10 cellular contexts compared by ENCODE assay signal in the genomic region with DNA sequence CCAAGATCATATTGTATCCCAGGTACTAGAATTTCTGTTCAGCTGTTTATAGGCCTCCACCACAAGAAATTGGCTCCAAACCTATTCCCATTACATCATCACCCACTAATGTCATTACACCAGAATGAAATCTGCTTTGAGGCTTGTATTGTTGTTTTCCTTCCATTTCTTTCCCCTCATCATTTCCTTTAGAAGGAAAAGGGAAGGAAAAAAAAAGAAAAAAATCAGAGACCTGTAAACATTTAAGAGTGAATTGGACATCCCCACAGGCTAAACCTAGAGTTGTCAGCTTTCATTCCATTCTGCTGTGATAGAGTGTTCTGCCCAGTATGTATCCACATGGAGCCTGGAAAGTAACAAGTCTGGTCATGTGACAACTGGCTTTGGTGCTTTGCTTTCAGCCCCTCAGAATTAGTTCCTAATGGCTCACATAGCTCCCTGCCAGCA. TPM values are rescaled to one million over a fixed set of nuclear protein-coding genes. Genes with fewer than 3 reads are reported as not detected.
DNase-seq lines count a peak whose midpoint lies in the region; ATAC-seq, FAIRE-seq and TF ChIP-seq lines count a peak whose summit lies in the region.
"Had no signal": no experiment of that assay in that cellular context is flagged by ENCODE, and none has a peak within 500 bp of the region (broad histone marks: within the 10 kb centered on the region; RNA-seq: fewer than 3 reads in every experiment).

No MANE protein-coding gene starts in this region.

- no peak overlapping the region for H3K4me3 ChIP-seq in endothelial cell of umbilical vein (replicated peaks in 1 of 3; ENCODE audit: insufficient read depth in 1 of 3, low read depth in 1 of 3, low read length in 3 of 3)

- peak overlapping the region; percentile 12 for H3K9ac ChIP-seq in endothelial cell of umbilical vein (replicated peaks; ENCODE audit: extremely low read depth, insufficient read depth, low read length)

- DNase-seq in AG08395 (ENCODE audit: low spot score) (peak; percentile 31), NCI-H2029 (lab: John Stamatoyannopoulos, UW) (peak; percentile 81), endothelial cell of umbilical vein (ENCODE audit: low read depth, low spot score) (peak; percentile 84), medulla oblongata (ENCODE audit: extremely low spot score) (peak; percentile 47), left colon (no peak), NCI-H345 treated with DMSO at 0.1 percent for 48 hours (lab: John Stamatoyannopoulos, UW; ENCODE audit: unreplicated experiment) (no peak)
- DNase-seq in activated CD8-positive, alpha-beta T cell treated with anti-CD3 and anti-CD28 coated beads, Interleukin-2, amount 10 ng/mL, durations not matched to agents 7 days and 5 days: no peak
- DNase-seq: activated CD8-positive, alpha-beta memory T cell treated with anti-CD3 and anti-CD28 coated beads, Interleukin-2, amount 50 U/mL, for 48 hours; naive B cell had no signal

- H3K4me3 Mint-ChIP-seq in activated CD8-positive, alpha-beta T cell treated with anti-CD3 and anti-CD28 coated beads, Interleukin-2, amount 10 ng/mL, durations not matched to agents 7 days and 5 days: no peak overlapping the region
- H3K4me3 Mint-ChIP-seq: naive B cell had no signal

- CTCF ChIA-PET in endothelial cell of umbilical vein (lab: Charles Lee): interaction anchor here (0.9 to 1.6 kb wide), 3 partner anchors 8 to 67 kb away, joined by 3 to 5 read pairs (median 3); no protein-coding TSS in a partner anchor
- CTCF ChIA-PET in activated CD8-positive, alpha-beta T cell treated with anti-CD3 and anti-CD28 coated beads, Interleukin-2, amount 10 ng/mL, durations not matched to agents 7 days and 5 days (lab: Charles Lee): interaction anchor here (1.5 kb wide), 1 partner anchor 45 kb away, joined by 5 read pairs; a partner anchor contains a TSS

- POLR2A ChIA-PET in endothelial cell of umbilical vein (lab: Charles Lee): no interaction called here
- POLR2A ChIA-PET in activated CD8-positive, alpha-beta T cell treated with anti-CD3 and anti-CD28 coated beads, Interleukin-2, amount 10 ng/mL, durations not matched to agents 7 days and 5 days (lab: Charles Lee): no interaction called here

- peaks cover 14% of the 10 kb centered on the region for H3K4me1 Mint-ChIP-seq in activated CD8-positive, alpha-beta T cell treated with anti-CD3 and anti-CD28 coated beads, Interleukin-2, amount 10 ng/mL, durations not matched to agents 7 days and 5 days (ENCODE audit: low read depth)

- peak overlapping the region; percentile 70 for H3K27ac ChIP-seq in endothelial cell of umbilical vein (ENCODE audit: insufficient read depth, low read depth, low read length)

- peaks cover 0 to 4% of the 10 kb centered on the region in 2 experiments for H3K36me3 ChIP-seq in endothelial cell of umbilical vein (ENCODE audit: control insufficient read depth in 2 of 2, extremely low read depth in 1 of 2, insufficient read depth in 2 of 2, low read length in 2 of 2)

- no peak for TF ChIP-seq CTCF in endothelial cell of umbilical vein (IDR thresholded peaks at IDR 0.05; ENCODE audit: extremely low read depth in 1 of 2, insufficient read depth in 1 of 2, low read depth in 1 of 2, low read length in 2 of 2)

- H3K27ac Mint-ChIP-seq in activated CD8-positive, alpha-beta T cell treated with anti-CD3 and anti-CD28 coated beads, Interleukin-2, amount 10 ng/mL, durations not matched to agents 7 days and 5 days: no peak overlapping the region

- FAIRE-seq in endothelial cell of umbilical vein (lab: Jason Lieb, UNC): peak; percentile 31

- H3K9me1 ChIP-seq in endothelial cell of umbilical vein (replicated peaks; ENCODE audit: control insufficient read depth, extremely low read depth, insufficient read depth, low read length): no peaks in the 10 kb centered on the region

- H3K9me3 Mint-ChIP-seq in activated CD8-positive, alpha-beta T cell treated with anti-CD3 and anti-CD28 coated beads, Interleukin-2, amount 10 ng/mL, durations not matched to agents 7 days and 5 days (ENCODE audit: insufficient read depth): no peaks in the 10 kb centered on the region
- H3K9me3 Mint-ChIP-seq: naive B cell had no signal

- peaks cover 38% of the 10 kb centered on the region for H3K36me3 Mint-ChIP-seq in activated CD8-positive, alpha-beta T cell treated with anti-CD3 and anti-CD28 coated beads, Interleukin-2, amount 10 ng/mL, durations not matched to agents 7 days and 5 days (ENCODE audit: low read depth)

- H3K4me2 ChIP-seq in endothelial cell of umbilical vein (ENCODE audit: insufficient read depth, low read length): peak overlapping the region; percentile 19

- H3K27me3 ChIP-seq in endothelial cell of umbilical vein (ENCODE audit: control insufficient read depth in 2 of 2, insufficient read depth in 2 of 2, low read length in 2 of 2): no peaks in the 10 kb centered on the region

- H3K79me2 ChIP-seq in endothelial cell of umbilical vein (ENCODE audit: control insufficient read depth, insufficient read depth, low read length): peaks cover 6% of the 10 kb centered on the region

- dilution Hi-C loops in endothelial cell of umbilical vein (cut with MboI; ENCODE audit: extremely low pct_ligation_motif_present, low sequenced_read_pairs): no loop called here

- TF ChIP-seq POLR2A in endothelial cell of umbilical vein (IDR thresholded peaks at IDR 0.05; ENCODE audit: low read depth, low read length): no peak

- intact Hi-C loops in endothelial cell of umbilical vein (cut with micrococcal nuclease): no loop called here
- intact Hi-C loops in left colon (cut with DNase I, micrococcal nuclease): no loop called here

- H3K27me3 Mint-ChIP-seq in activated CD8-positive, alpha-beta T cell treated with anti-CD3 and anti-CD28 coated beads, Interleukin-2, amount 10 ng/mL, durations not matched to agents 7 days and 5 days (ENCODE audit: low read depth): no peaks in the 10 kb centered on the region
- H3K27me3 Mint-ChIP-seq: naive B cell had no signal

- H3K4me1 ChIP-seq in endothelial cell of umbilical vein (ENCODE audit: control insufficient read depth, extremely low read depth, insufficient read depth, low read length): peaks cover 4% of the 10 kb centered on the region

- no TSS peak for BruUV-seq in endothelial cell of umbilical vein (replicated peaks; lab: Mats Ljungman, UMichigan)

- no peaks in the 10 kb centered on the region for H4K20me1 ChIP-seq in endothelial cell of umbilical vein (replicated peaks; ENCODE audit: control insufficient read depth, extremely low read depth, insufficient read depth, low read length)

- no peaks in the 10 kb centered on the region for H3K9me3 ChIP-seq in endothelial cell of umbilical vein (replicated peaks; ENCODE audit: control insufficient read depth, insufficient read depth, low read length)

- ATAC-seq in left colon: no peak
- no peak for ATAC-seq in activated CD8-positive, alpha-beta T cell treated with anti-CD3 and anti-CD28 coated beads, Interleukin-2, amount 10 ng/mL, durations not matched to agents 7 days and 5 days
- ATAC-seq in activated CD4-positive, CD25-positive, alpha-beta regulatory T cell treated with anti-CD3 and anti-CD28 coated beads, Interleukin-2, amount 50 U/mL, for 24 hours: no peak

- H2AFZ ChIP-seq in endothelial cell of umbilical vein (ENCODE audit: low read depth, low read length): no peak overlapping the region

TF ChIP-seq in endothelial cell of umbilical vein, 7 proteins besides CTCF, POLR2A, EP300 and RAD21:
- TF ChIP-seq POLR2AphosphoS5 (IDR thresholded peaks at IDR 0.05; ENCODE audit: insufficient read depth, low read depth, low read length): no peak
- peak; percentile 79 for TF ChIP-seq JUN (IDR thresholded peaks at IDR 0.05; ENCODE audit: borderline replicate concordance, insufficient read depth, insufficient read length, low read depth)

RNA-seq across cellular contexts. Expression of a gene that starts 44.6 kb away (rescaled TPM):
- total RNA-seq in endothelial cell of umbilical vein (44.0 and 51.1 TPM in 2 replicates), left colon (10 to 100 TPM; 62.5 TPM)
- polyA plus RNA-seq in endothelial cell of umbilical vein: 81.7 and 91.7 TPM in 2 replicates
- polyA plus RNA-seq in endothelial cell of umbilical vein (2011; cell fraction: cytosol; rRNA removed): 50.5 and 55.2 TPM in 2 replicates
- 72.1 and 73.5 TPM in 2 replicates for polyA plus RNA-seq in endothelial cell of umbilical vein (2011; cell fraction: nucleus; rRNA removed)
- 20.6 and 29.0 TPM in 2 replicates for polyA plus RNA-seq in endothelial cell of umbilical vein (2012)
- 51.9 and 58.8 TPM in 2 replicates for polyA minus RNA-seq in endothelial cell of umbilical vein
- 48.7 TPM for polyA minus RNA-seq in endothelial cell of umbilical vein (2011; cell fraction: cytosol; rRNA and poly(A)+ RNA removed)
- polyA minus RNA-seq in endothelial cell of umbilical vein (2011; cell fraction: nucleus; rRNA and poly(A)+ RNA removed): 38.7 and 48.5 TPM in 2 replicates
- 10 to 100 TPM; 71.5 to 74.4 TPM for total RNA-seq in activated CD8-positive, alpha-beta T cell treated with anti-CD3 and anti-CD28 coated beads, Interleukin-2, amount 10 ng/mL, durations not matched to agents 7 days and 5 days

RNA-seq across cellular contexts. Expression of a gene that starts 47.5 kb away (rescaled TPM):
- total RNA-seq in endothelial cell of umbilical vein (0.07 and 0.23 TPM in 2 replicates), left colon (1 to 10 TPM; 2.1 to 2.4 TPM)
- 0.06 TPM in 2 replicates for polyA plus RNA-seq in endothelial cell of umbilical vein
- polyA plus RNA-seq in endothelial cell of umbilical vein (2011; cell fraction: cytosol; rRNA removed): 0.01 TPM in 2 replicates
- 0.18 and 0.21 TPM in 2 replicates for polyA plus RNA-seq in endothelial cell of umbilical vein (2011; cell fraction: nucleus; rRNA removed)
- 0.12 and 0.26 TPM in 2 replicates for polyA plus RNA-seq in endothelial cell of umbilical vein (2012)
- 0.07 TPM in 1 of 2 replicates, not detected in the other for polyA minus RNA-seq in endothelial cell of umbilical vein
- not detected for polyA minus RNA-seq in endothelial cell of umbilical vein (2011; cell fraction: cytosol; rRNA and poly(A)+ RNA removed)
- 0.14 and 0.29 TPM in 2 replicates for polyA minus RNA-seq in endothelial cell of umbilical vein (2011; cell fraction: nucleus; rRNA and poly(A)+ RNA removed)
- under 1 TPM; 0.73 to 0.87 TPM for total RNA-seq in activated CD8-positive, alpha-beta T cell treated with anti-CD3 and anti-CD28 coated beads, Interleukin-2, amount 10 ng/mL, durations not matched to agents 7 days and 5 days

Comparison
In these comparisons a context has a peak if more than half of its experiments do, and no peak if none do; other contexts are left out.
1. DNase-seq: peak in AG08395 (single experiment), NCI-H2029 (single experiment), endothelial cell of umbilical vein (single experiment) and medulla oblongata (single experiment); none in left colon (0 of 2), NCI-H345 treated with DMSO at 0.1 percent for 48 hours (single experiment) and activated CD8-positive, alpha-beta T cell treated with anti-CD3 and anti-CD28 coated beads, Interleukin-2, amount 10 ng/mL, durations not matched to agents 7 days and 5 days (single experiment).